29 cellular contexts compared by ENCODE assay signal in genomic region chr20:50969912-50970311, GRCh38. TPM values are rescaled to one million over a fixed set of nuclear protein-coding genes. Genes with fewer than 3 reads are reported as not detected.
"Had no signal": no experiment of that assay in that cellular context is flagged by ENCODE, and none has a peak within 500 bp of the region (broad histone marks: within the 10 kb centered on the region; RNA-seq: fewer than 3 reads in every experiment).

No MANE protein-coding gene starts in this region.

- DNase-seq: colonic mucosa; effector memory CD4-positive, alpha-beta T cell; foreskin keratinocyte; heart left ventricle; hippocampal formation; immature natural killer cell; islet precursor cell; kidney glomerular epithelial cell; left colon; left ventricle myocardium superior; mucosa of descending colon; naive B cell; nucleus accumbens; right cardiac atrium; sigmoid colon; spleen; stimulated activated CD4-positive, alpha-beta T cell treated with anti-CD3 and anti-CD28 coated beads, Interleukin-4, amount 100 ng/mL, for 4 hours; stimulated activated naive CD8-positive, alpha-beta T cell treated with anti-CD3 and anti-CD28 coated beads, Interleukin-15, Interleukin-2, amounts not matched to agents 100 U/mL and 50 U/mL, for 24 hours; substantia nigra; testis; tibial artery; upper lobe of left lung had no signal

- H3K27ac ChIP-seq: colonic mucosa, esophagus muscularis mucosa, foreskin keratinocyte, gastroesophageal sphincter, heart left ventricle, prostate gland, sigmoid colon, spleen, testis, tibial artery, upper lobe of left lung had no signal

- H3K36me3 ChIP-seq: colonic mucosa, esophagus muscularis mucosa, gastroesophageal sphincter, heart left ventricle, prostate gland, sigmoid colon, spleen, tibial artery, upper lobe of left lung had no signal

- H3K4me1 ChIP-seq: colonic mucosa, esophagus muscularis mucosa, foreskin keratinocyte, gastroesophageal sphincter, heart left ventricle, prostate gland, sigmoid colon, spleen, testis, tibial artery, upper lobe of left lung had no signal

- H3K4me3 ChIP-seq: colonic mucosa, esophagus muscularis mucosa, gastroesophageal sphincter, heart left ventricle, lung, mucosa of descending colon, prostate gland, sigmoid colon, spleen, testis, tibial artery, upper lobe of left lung had no signal

- H3K27me3 ChIP-seq: colonic mucosa, gastroesophageal sphincter, sigmoid colon, spleen, testis, tibial artery, upper lobe of left lung had no signal

- ATAC-seq: foreskin keratinocyte; gastroesophageal sphincter; heart left ventricle; left colon; left ventricle myocardium superior; mucosa of descending colon; natural killer cell treated with Interleukin-12 subunit alpha and Interleukin-12 subunit beta and Interleukin-15 and Interleukin-18, amount 100 ng/mL, for 72 hours; right cardiac atrium; stimulated activated memory B cell treated with anti-CD40 and anti-IgM and Interleukin-4, amounts not matched to agents 10 μg/mL and 1 μg/mL and 100 μg/mL, for 72 hours; stimulated activated naive CD8-positive, alpha-beta T cell treated with anti-CD3 and anti-CD28 coated beads, Interleukin-15, Interleukin-2, amounts not matched to agents 100 U/mL and 50 U/mL, for 24 hours had no signal

- FAIRE-seq: endothelial cell of umbilical vein had no signal

- H3K9me3 ChIP-seq: colonic mucosa, gastroesophageal sphincter, mucosa of descending colon, prostate gland, sigmoid colon, spleen, testis, tibial artery, upper lobe of left lung had no signal

RNA-seq across cellular contexts. Expression of gene KCNG1, which starts 53.0 kb away (rescaled TPM):
- total RNA-seq: natural killer cell treated with Interleukin-12 subunit alpha and Interleukin-12 subunit beta and Interleukin-15 and Interleukin-18, amount 100 ng/mL, for 72 hours had no signal
- polyA plus RNA-seq: immature natural killer cell had no signal
